Comparison of ENCODE assay signal across 1 cellular context in genomic region chr1:12215562-12215961, GRCh38.
TF ChIP-seq lines count a peak whose summit lies in the region.

No MANE protein-coding gene starts in this region.

TF ChIP-seq in K562, 482 proteins besides CTCF, POLR2A, EP300 and RAD21:
- TF ChIP-seq HLTF (IDR thresholded peaks at IDR 0.05) (peak; percentile 94; the same call in 1 of the 2 replicates), CBFA2T3 (IDR thresholded peaks at IDR 0.05) (peak; percentile 24; the same call in 1 of the 2 replicates), ZNF124 (CRISPR knock-in tag; IDR thresholded peaks at IDR 0.05) (no peak), CTBP1 (IDR thresholded peaks at IDR 0.05; ENCODE audit: borderline replicate concordance) (peak; percentile 26; the same call in 1 of the 2 replicates), TRIM28 (IDR thresholded peaks at IDR 0.05) (peak; percentile 78; the same call in 1 of the 2 replicates), ZNF280A (IDR thresholded peaks at IDR 0.05; ENCODE audit: low read depth, partially characterized antibody) (peak; percentile 58), CBX3 (IDR thresholded peaks at IDR 0.05; ENCODE audit: borderline replicate concordance in 1 of 2, low read length in 2 of 2) (peak in 1 of 2 experiments; percentile 96; a peak in 2 of 3 replicates), ZBTB26 (CRISPR knock-in tag; IDR thresholded peaks at IDR 0.05) (no peak), LEF1 (IDR thresholded peaks at IDR 0.05) (no peak), CBX5 (IDR thresholded peaks at IDR 0.05; ENCODE audit: borderline replicate concordance, low read depth) (peak; percentile 93; the same call in 1 of the 2 replicates), MAX (CRISPR knock-in tag; IDR thresholded peaks at IDR 0.05) (no peak), HMG20B (CRISPR knock-in tag; IDR thresholded peaks at IDR 0.05) (no peak), GMEB1 (CRISPR knock-in tag; IDR thresholded peaks at IDR 0.05) (no peak), POU5F1 (IDR thresholded peaks at IDR 0.05; ENCODE audit: borderline replicate concordance, low read depth, low read length, partially characterized antibody) (no peak), KAT7 (CRISPR knock-in tag; IDR thresholded peaks at IDR 0.05; ENCODE audit: borderline replicate concordance) (no peak), ZNF445 (CRISPR knock-in tag; IDR thresholded peaks at IDR 0.05; ENCODE audit: low read depth) (no peak), ZEB2 (IDR thresholded peaks at IDR 0.05) (peak; percentile 50; the same call in 1 of the 2 replicates), TRIM24 (IDR thresholded peaks at IDR 0.05) (peak; percentile 67 to 84)
